Comparison of ENCODE assay signal across 1 cellular context in the genomic region with DNA sequence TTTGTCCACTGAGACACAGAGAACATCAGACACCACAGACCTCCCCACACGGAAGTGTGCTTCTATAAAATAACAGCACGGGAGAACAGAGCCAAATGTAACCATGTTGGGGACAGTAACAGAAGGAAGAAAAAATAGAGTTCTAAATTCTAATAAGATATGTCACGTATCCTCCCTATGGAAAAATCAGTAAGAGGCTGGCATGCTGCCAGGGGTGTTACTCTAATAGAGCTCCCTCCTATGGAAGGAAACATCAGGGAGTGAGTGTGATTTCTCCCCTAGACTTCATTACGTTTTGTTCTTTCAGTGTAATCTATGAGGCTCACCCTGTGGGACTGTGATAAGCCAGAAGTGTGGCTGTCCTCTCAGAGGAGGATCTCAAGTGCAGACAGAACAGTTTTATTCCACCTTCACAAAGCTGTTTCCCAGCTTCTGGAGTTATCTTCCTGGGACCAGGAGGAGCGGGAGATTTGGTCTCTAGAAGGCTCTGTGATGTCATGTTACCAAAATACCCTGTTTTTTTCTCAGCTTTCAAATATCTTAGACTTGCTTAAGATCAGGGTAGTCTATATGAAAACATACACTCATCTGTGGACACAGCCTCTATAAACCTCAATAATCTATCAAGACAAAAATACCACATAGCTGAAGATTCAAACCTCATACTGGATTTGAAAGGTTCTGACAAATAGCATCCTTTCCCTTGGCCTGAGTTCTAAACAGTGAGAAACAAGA.
A peak's percentile ranks its signal among the peaks of the same experiment; 100 is the strongest.
TF ChIP-seq lines count a peak whose summit lies in the region.

No MANE protein-coding gene starts in this region.

TF ChIP-seq in K562, 482 proteins besides CTCF, POLR2A, EP300 and RAD21 (continued from another document and continues in another):
- TF ChIP-seq, protein P1, sequence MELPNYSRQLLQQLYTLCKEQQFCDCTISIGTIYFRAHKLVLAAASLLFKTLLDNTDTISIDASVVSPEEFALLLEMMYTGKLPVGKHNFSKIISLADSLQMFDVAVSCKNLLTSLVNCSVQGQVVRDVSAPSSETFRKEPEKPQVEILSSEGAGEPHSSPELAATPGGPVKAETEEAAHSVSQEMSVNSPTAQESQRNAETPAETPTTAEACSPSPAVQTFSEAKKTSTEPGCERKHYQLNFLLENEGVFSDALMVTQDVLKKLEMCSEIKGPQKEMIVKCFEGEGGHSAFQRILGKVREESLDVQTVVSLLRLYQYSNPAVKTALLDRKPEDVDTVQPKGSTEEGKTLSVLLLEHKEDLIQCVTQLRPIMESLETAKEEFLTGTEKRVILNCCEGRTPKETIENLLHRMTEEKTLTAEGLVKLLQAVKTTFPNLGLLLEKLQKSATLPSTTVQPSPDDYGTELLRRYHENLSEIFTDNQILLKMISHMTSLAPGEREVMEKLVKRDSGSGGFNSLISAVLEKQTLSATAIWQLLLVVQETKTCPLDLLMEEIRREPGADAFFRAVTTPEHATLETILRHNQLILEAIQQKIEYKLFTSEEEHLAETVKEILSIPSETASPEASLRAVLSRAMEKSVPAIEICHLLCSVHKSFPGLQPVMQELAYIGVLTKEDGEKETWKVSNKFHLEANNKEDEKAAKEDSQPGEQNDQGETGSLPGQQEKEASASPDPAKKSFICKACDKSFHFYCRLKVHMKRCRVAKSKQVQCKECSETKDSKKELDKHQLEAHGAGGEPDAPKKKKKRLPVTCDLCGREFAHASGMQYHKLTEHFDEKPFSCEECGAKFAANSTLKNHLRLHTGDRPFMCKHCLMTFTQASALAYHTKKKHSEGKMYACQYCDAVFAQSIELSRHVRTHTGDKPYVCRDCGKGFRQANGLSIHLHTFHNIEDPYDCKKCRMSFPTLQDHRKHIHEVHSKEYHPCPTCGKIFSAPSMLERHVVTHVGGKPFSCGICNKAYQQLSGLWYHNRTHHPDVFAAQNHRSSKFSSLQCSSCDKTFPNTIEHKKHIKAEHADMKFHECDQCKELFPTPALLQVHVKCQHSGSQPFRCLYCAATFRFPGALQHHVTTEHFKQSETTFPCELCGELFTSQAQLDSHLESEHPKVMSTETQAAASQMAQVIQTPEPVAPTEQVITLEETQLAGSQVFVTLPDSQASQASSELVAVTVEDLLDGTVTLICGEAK (IDR thresholded peaks at IDR 0.05), result peak; percentile 81
- TF ChIP-seq, protein P1 (CRISPR knock-in tag; IDR thresholded peaks at IDR 0.05), result no peak
- TF ChIP-seq MYC (IDR thresholded peaks at IDR 0.05; ENCODE audit: low read depth, low read length) (no peak), MYC (CRISPR knock-in tag; IDR thresholded peaks at IDR 0.05; ENCODE audit: borderline replicate concordance, low read depth) (no peak), CBFA2T3 (IDR thresholded peaks at IDR 0.05) (peak; percentile 87), SAP30 (IDR thresholded peaks at IDR 0.05; ENCODE audit: borderline replicate concordance, insufficient read depth, low read depth, low read length, poor library complexity, severe bottlenecking) (no peak), ZNF583 (CRISPR knock-in tag; IDR thresholded peaks at IDR 0.05) (0 out of 2 replicates have a peak, but pooled peaks have one; percentile 36), TCF3 (CRISPR knock-in tag; IDR thresholded peaks at IDR 0.05) (peak; percentile 87), CTBP1 (IDR thresholded peaks at IDR 0.05; ENCODE audit: borderline replicate concordance) (peak; percentile 55), ZFPM2 (CRISPR knock-in tag; IDR thresholded peaks at IDR 0.05) (no peak), ZNF143 (CRISPR knock-in tag; IDR thresholded peaks at IDR 0.05) (no peak), NCOR1 (IDR thresholded peaks at IDR 0.05) (peak; percentile 74), ZNF785 (CRISPR knock-in tag; IDR thresholded peaks at IDR 0.05) (no peak), NR3C1 (CRISPR knock-in tag; IDR thresholded peaks at IDR 0.05) (no peak), LCOR (CRISPR knock-in tag; IDR thresholded peaks at IDR 0.05) (0 out of 2 replicates have a peak, but pooled peaks have one; percentile 11), SMARCC2 (IDR thresholded peaks at IDR 0.05; ENCODE audit: low read depth) (0 out of 2 replicates have a peak, but pooled peaks have one; percentile 25), HCFC1 (IDR thresholded peaks at IDR 0.05; ENCODE audit: low read depth, low read length) (0 out of 2 replicates have a peak, but pooled peaks have one; percentile 46), NR2C2 (CRISPR knock-in tag; IDR thresholded peaks at IDR 0.05) (no peak), NR2C2 (tag; IDR thresholded peaks at IDR 0.05) (no peak), ZC3H4 (CRISPR knock-in tag; IDR thresholded peaks at IDR 0.05; ENCODE audit: borderline replicate concordance) (no peak), GTF2F1 (IDR thresholded peaks at IDR 0.05; ENCODE audit: low read depth, low read length) (no peak), KDM1A (IDR thresholded peaks at IDR 0.05) (peak; percentile 42 to 60; a peak in 3 of 4 replicates), SRF (CRISPR knock-in tag; IDR thresholded peaks at IDR 0.05) (no peak), STAT5A (IDR thresholded peaks at IDR 0.05; ENCODE audit: borderline replicate concordance, low read length) (peak; percentile 52; the same call in 1 of the 2 replicates), ZNF121 (CRISPR knock-in tag; conservative IDR thresholded peaks at IDR 0.05) (no peak), PRPF4 (IDR thresholded peaks at IDR 0.05; ENCODE audit: insufficient read depth, low read depth, low read length, poor library complexity, severe bottlenecking) (no peak), TRIM24 (IDR thresholded peaks at IDR 0.05) (peak in 1 of 2 experiments; percentile 91; a peak in 2 of 4 replicates), KLF16 (IDR thresholded peaks at IDR 0.05) (peak; percentile 44; the same call in 1 of the 2 replicates), NELFE (IDR thresholded peaks at IDR 0.05; ENCODE audit: insufficient read depth, insufficient read length) (no peak), MTA2 (IDR thresholded peaks at IDR 0.05; ENCODE audit: low read depth) (peak; percentile 55; the same call in 1 of the 2 replicates), ZNF717 (CRISPR knock-in tag; IDR thresholded peaks at IDR 0.05) (no peak), FOXM1 (IDR thresholded peaks at IDR 0.05; ENCODE audit: low read depth) (peak; percentile 30; the same call in 1 of the 2 replicates), FOXM1 (CRISPR knock-in tag; IDR thresholded peaks at IDR 0.05; ENCODE audit: low read depth) (no peak), DACH1 (IDR thresholded peaks at IDR 0.05; ENCODE audit: partially characterized antibody) (peak; percentile 84), ELF1 (tag; IDR thresholded peaks at IDR 0.05) (peak; percentile 43; the same call in 1 of the 2 replicates), MEF2A (IDR thresholded peaks at IDR 0.05; ENCODE audit: control insufficient read depth, low read depth, low read length) (peak; percentile 59), CBX1 (IDR thresholded peaks at IDR 0.05; ENCODE audit: low read depth) (no peak), SRSF7 (optimal IDR thresholded peaks at IDR 0.05; ENCODE audit: low read depth, low read length) (no peak), SRSF1 (IDR thresholded peaks at IDR 0.05; ENCODE audit: low read depth, low read length) (no peak), CREB1 (IDR thresholded peaks at IDR 0.05) (no peak), CREB1 (CRISPR knock-in tag; IDR thresholded peaks at IDR 0.05) (no peak)
- TF ChIP-seq, protein P2, sequence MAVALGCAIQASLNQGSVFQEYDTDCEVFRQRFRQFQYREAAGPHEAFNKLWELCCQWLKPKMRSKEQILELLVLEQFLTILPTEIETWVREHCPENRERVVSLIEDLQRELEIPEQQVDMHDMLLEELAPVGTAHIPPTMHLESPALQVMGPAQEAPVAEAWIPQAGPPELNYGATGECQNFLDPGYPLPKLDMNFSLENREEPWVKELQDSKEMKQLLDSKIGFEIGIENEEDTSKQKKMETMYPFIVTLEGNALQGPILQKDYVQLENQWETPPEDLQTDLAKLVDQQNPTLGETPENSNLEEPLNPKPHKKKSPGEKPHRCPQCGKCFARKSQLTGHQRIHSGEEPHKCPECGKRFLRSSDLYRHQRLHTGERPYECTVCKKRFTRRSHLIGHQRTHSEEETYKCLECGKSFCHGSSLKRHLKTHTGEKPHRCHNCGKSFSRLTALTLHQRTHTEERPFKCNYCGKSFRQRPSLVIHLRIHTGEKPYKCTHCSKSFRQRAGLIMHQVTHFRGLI (CRISPR knock-in tag; IDR thresholded peaks at IDR 0.05), result no peak
- TF ChIP-seq, protein P3, sequence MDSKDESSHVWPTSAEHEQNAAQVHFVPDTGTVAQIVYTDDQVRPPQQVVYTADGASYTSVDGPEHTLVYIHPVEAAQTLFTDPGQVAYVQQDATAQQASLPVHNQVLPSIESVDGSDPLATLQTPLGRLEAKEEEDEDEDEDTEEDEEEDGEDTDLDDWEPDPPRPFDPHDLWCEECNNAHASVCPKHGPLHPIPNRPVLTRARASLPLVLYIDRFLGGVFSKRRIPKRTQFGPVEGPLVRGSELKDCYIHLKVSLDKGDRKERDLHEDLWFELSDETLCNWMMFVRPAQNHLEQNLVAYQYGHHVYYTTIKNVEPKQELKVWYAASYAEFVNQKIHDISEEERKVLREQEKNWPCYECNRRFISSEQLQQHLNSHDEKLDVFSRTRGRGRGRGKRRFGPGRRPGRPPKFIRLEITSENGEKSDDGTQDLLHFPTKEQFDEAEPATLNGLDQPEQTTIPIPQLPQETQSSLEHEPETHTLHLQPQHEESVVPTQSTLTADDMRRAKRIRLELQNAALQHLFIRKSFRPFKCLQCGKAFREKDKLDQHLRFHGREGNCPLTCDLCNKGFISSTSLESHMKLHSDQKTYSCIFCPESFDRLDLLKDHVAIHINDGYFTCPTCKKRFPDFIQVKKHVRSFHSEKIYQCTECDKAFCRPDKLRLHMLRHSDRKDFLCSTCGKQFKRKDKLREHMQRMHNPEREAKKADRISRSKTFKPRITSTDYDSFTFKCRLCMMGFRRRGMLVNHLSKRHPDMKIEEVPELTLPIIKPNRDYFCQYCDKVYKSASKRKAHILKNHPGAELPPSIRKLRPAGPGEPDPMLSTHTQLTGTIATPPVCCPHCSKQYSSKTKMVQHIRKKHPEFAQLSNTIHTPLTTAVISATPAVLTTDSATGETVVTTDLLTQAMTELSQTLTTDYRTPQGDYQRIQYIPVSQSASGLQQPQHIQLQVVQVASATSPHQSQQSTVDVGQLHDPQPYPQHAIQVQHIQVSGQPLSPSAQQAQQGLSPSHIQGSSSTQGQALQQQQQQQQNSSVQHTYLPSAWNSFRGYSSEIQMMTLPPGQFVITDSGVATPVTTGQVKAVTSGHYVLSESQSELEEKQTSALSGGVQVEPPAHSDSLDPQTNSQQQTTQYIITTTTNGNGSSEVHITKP (IDR thresholded peaks at IDR 0.05; ENCODE audit: partially characterized antibody), result peak; percentile 34
- TF ChIP-seq, protein P4, sequence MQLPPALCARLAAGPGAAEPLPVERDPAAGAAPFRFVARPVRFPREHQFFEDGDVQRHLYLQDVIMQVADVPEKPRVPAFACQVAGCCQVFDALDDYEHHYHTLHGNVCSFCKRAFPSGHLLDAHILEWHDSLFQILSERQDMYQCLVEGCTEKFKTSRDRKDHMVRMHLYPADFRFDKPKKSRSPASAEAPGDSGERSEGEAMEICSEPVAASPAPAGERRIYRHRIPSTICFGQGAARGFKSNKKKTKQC (CRISPR knock-in tag; IDR thresholded peaks at IDR 0.05), result no peak
- TF ChIP-seq, protein P5, sequence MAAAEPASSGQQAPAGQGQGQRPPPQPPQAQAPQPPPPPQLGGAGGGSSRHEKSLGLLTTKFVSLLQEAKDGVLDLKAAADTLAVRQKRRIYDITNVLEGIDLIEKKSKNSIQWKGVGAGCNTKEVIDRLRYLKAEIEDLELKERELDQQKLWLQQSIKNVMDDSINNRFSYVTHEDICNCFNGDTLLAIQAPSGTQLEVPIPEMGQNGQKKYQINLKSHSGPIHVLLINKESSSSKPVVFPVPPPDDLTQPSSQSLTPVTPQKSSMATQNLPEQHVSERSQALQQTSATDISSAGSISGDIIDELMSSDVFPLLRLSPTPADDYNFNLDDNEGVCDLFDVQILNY (CRISPR knock-in tag; IDR thresholded peaks at IDR 0.05), result no peak
- TF ChIP-seq, protein P6, sequence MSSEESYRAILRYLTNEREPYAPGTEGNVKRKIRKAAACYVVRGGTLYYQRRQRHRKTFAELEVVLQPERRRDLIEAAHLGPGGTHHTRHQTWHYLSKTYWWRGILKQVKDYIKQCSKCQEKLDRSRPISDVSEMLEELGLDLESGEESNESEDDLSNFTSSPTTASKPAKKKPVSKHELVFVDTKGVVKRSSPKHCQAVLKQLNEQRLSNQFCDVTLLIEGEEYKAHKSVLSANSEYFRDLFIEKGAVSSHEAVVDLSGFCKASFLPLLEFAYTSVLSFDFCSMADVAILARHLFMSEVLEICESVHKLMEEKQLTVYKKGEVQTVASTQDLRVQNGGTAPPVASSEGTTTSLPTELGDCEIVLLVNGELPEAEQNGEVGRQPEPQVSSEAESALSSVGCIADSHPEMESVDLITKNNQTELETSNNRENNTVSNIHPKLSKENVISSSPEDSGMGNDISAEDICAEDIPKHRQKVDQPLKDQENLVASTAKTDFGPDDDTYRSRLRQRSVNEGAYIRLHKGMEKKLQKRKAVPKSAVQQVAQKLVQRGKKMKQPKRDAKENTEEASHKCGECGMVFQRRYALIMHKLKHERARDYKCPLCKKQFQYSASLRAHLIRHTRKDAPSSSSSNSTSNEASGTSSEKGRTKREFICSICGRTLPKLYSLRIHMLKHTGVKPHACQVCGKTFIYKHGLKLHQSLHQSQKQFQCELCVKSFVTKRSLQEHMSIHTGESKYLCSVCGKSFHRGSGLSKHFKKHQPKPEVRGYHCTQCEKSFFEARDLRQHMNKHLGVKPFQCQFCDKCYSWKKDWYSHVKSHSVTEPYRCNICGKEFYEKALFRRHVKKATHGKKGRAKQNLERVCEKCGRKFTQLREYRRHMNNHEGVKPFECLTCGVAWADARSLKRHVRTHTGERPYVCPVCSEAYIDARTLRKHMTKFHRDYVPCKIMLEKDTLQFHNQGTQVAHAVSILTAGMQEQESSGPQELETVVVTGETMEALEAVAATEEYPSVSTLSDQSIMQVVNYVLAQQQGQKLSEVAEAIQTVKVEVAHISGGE (CRISPR knock-in tag; IDR thresholded peaks at IDR 0.05), result peak; percentile 88 to 99 (median 88); a peak in 5 of 6 replicates
